In genomic region chr22:19986011-19986409, GRCh38 we compare ENCODE assay signal across 9 cellular contexts. TPM values are rescaled to one million over a fixed set of nuclear protein-coding genes. Genes with fewer than 3 reads are reported as not detected.
DNase-seq lines count a peak whose midpoint lies in the region; ATAC-seq and TF ChIP-seq lines count a peak whose summit lies in the region.
"Had no signal": no experiment of that assay in that cellular context is flagged by ENCODE, and none has a peak within 500 bp of the region (broad histone marks: within the 10 kb centered on the region; RNA-seq: fewer than 3 reads in every experiment).

No MANE protein-coding gene starts in this region.

- ATAC-seq in CD8-positive, alpha-beta T cell, result no peak
- no peak for ATAC-seq in T-cell (replicated peaks in 1 of 4)
- no peak for ATAC-seq in HG03108 (IDR thresholded peaks at IDR 0.05; ENCODE audit: unreplicated experiment)

- H3K27me3 Mint-ChIP-seq in CD8-positive, alpha-beta T cell (ENCODE audit: low read depth), result no peaks in the 10 kb centered on the region
- H3K27me3 Mint-ChIP-seq in T-cell (no peaks in the 10 kb centered on the region), glutamatergic neuron (ENCODE audit: unreplicated experiment) (peaks cover 6% of the 10 kb centered on the region), progenitor cell of endocrine pancreas (no peaks in the 10 kb centered on the region)
- peaks cover 8% of the 10 kb centered on the region for H3K27me3 Mint-ChIP-seq in activated T-helper 1 cell treated with anti-CD3 and anti-CD28 coated beads, Interleukin-12 subunit alpha, Interleukin-12 subunit beta, Interleukin-2, Interleukin-4 antibody, amounts not matched to agents 30 ng/mL and 10 ng/mL and 1 ng/mL, durations not matched to agents 14 hours and 24 hours and 36 hours (ENCODE audit: insufficient read depth)

- CTCF ChIA-PET in CD8-positive, alpha-beta T cell (lab: Charles Lee), result interaction anchor here (2.6 kb wide), 1 partner anchor 16 kb away, joined by 7 read pairs; no protein-coding TSS in a partner anchor
- CTCF ChIA-PET in T-cell (lab: Charles Lee), result no interaction called here

- no peaks in the 10 kb centered on the region for H3K36me3 Mint-ChIP-seq in CD8-positive, alpha-beta T cell
- H3K36me3 Mint-ChIP-seq in T-cell (no peaks in the 10 kb centered on the region), glutamatergic neuron (ENCODE audit: unreplicated experiment) (no peaks in the 10 kb centered on the region), progenitor cell of endocrine pancreas (ENCODE audit: insufficient read depth) (no peaks in the 10 kb centered on the region)
- no peaks in the 10 kb centered on the region for H3K36me3 Mint-ChIP-seq in activated T-helper 1 cell treated with anti-CD3 and anti-CD28 coated beads, Interleukin-12 subunit alpha, Interleukin-12 subunit beta, Interleukin-2, Interleukin-4 antibody, amounts not matched to agents 30 ng/mL and 10 ng/mL and 1 ng/mL, durations not matched to agents 14 hours and 24 hours and 36 hours (ENCODE audit: low read depth)

- no peaks in the 10 kb centered on the region for H3K36me3 ChIP-seq in CD8-positive, alpha-beta T cell (ENCODE audit: insufficient read depth, low read length)

- H3K9me3 Mint-ChIP-seq in CD8-positive, alpha-beta T cell, result no peaks in the 10 kb centered on the region
- H3K9me3 Mint-ChIP-seq in T-cell, result no peaks in the 10 kb centered on the region
- no peaks in the 10 kb centered on the region for H3K9me3 Mint-ChIP-seq in glutamatergic neuron (ENCODE audit: unreplicated experiment)
- no peaks in the 10 kb centered on the region for H3K9me3 Mint-ChIP-seq in progenitor cell of endocrine pancreas (ENCODE audit: low read depth)
- H3K9me3 Mint-ChIP-seq in activated T-helper 1 cell treated with anti-CD3 and anti-CD28 coated beads, Interleukin-12 subunit alpha, Interleukin-12 subunit beta, Interleukin-2, Interleukin-4 antibody, amounts not matched to agents 30 ng/mL and 10 ng/mL and 1 ng/mL, durations not matched to agents 14 hours and 24 hours and 36 hours, result no peaks in the 10 kb centered on the region

- no peak overlapping the region for H3K27ac Mint-ChIP-seq in CD8-positive, alpha-beta T cell
- H3K27ac Mint-ChIP-seq in T-cell, result no peak overlapping the region
- H3K27ac Mint-ChIP-seq in glutamatergic neuron (ENCODE audit: unreplicated experiment), result peak overlapping the region; percentile 76
- H3K27ac Mint-ChIP-seq in progenitor cell of endocrine pancreas, result peak overlapping the region; percentile 59
- no peak overlapping the region for H3K27ac Mint-ChIP-seq in activated T-helper 1 cell treated with anti-CD3 and anti-CD28 coated beads, Interleukin-12 subunit alpha, Interleukin-12 subunit beta, Interleukin-2, Interleukin-4 antibody, amounts not matched to agents 30 ng/mL and 10 ng/mL and 1 ng/mL, durations not matched to agents 14 hours and 24 hours and 36 hours

- POLR2A ChIA-PET in CD8-positive, alpha-beta T cell (lab: Charles Lee), result no interaction called here
- POLR2A ChIA-PET in T-cell (lab: Charles Lee), result no interaction called here

- H3K27me3 ChIP-seq in CD8-positive, alpha-beta T cell (ENCODE audit: insufficient read depth, low read length), result no peaks in the 10 kb centered on the region

- H3K4me1 ChIP-seq in CD8-positive, alpha-beta T cell (ENCODE audit: insufficient read depth, low read length), result peaks cover 8% of the 10 kb centered on the region

- TF ChIP-seq CTCF in CD8-positive, alpha-beta T cell (IDR thresholded peaks at IDR 0.05), result no peak
- TF ChIP-seq CTCF in glutamatergic neuron (IDR thresholded peaks at IDR 0.05; ENCODE audit: partially characterized antibody, unreplicated experiment) (no peak), progenitor cell of endocrine pancreas (IDR thresholded peaks at IDR 0.05; ENCODE audit: unreplicated experiment) (no peak)

- peak overlapping the region; percentile 66 for H3K4me3 ChIP-seq in CD8-positive, alpha-beta T cell (ENCODE audit: low read depth, low read length)

- no peaks in the 10 kb centered on the region for H3K9me3 ChIP-seq in CD8-positive, alpha-beta T cell (ENCODE audit: low read length)

- peaks cover 3% of the 10 kb centered on the region for H3K4me1 Mint-ChIP-seq in CD8-positive, alpha-beta T cell (ENCODE audit: low read depth)
- peaks cover 0 to 3% (median 3%) of the 10 kb centered on the region in 3 donors for H3K4me1 Mint-ChIP-seq in T-cell
- peaks cover 3% of the 10 kb centered on the region for H3K4me1 Mint-ChIP-seq in glutamatergic neuron (ENCODE audit: low read depth, unreplicated experiment)
- H3K4me1 Mint-ChIP-seq in progenitor cell of endocrine pancreas (ENCODE audit: low read depth), result peaks cover 6% of the 10 kb centered on the region
- no peaks in the 10 kb centered on the region for H3K4me1 Mint-ChIP-seq in activated T-helper 1 cell treated with anti-CD3 and anti-CD28 coated beads, Interleukin-12 subunit alpha, Interleukin-12 subunit beta, Interleukin-2, Interleukin-4 antibody, amounts not matched to agents 30 ng/mL and 10 ng/mL and 1 ng/mL, durations not matched to agents 14 hours and 24 hours and 36 hours (ENCODE audit: low read depth)

- DNase-seq in CD8-positive, alpha-beta T cell, result no peak
- DNase-seq in T-cell (no peak), glutamatergic neuron (no peak), progenitor cell of endocrine pancreas (ENCODE audit: low spot score, unreplicated experiment) (no peak), NCI-H345 (lab: John Stamatoyannopoulos, UW) (no peak), occipital lobe (lab: John Stamatoyannopoulos, UW) (no peak)
- DNase-seq in activated T-helper 1 cell treated with anti-CD3 and anti-CD28 coated beads, Interleukin-12 subunit alpha, Interleukin-12 subunit beta, Interleukin-2, Interleukin-4 antibody, amounts not matched to agents 30 ng/mL and 10 ng/mL and 1 ng/mL, durations not matched to agents 14 hours and 24 hours and 36 hours (ENCODE audit: low spot score), result no peak
- DNase-seq: NK-92 treated with Interleukin-12 subunit alpha and Interleukin-12 subunit beta, amount 100 ng/mL, for 24 hours had no signal

- H3K4me3 Mint-ChIP-seq in CD8-positive, alpha-beta T cell, result peak overlapping the region; percentile 66
- H3K4me3 Mint-ChIP-seq in T-cell (peak overlapping the region; percentile 49 to 70 (median 63)), glutamatergic neuron (ENCODE audit: unreplicated experiment) (peak overlapping the region; percentile 84), progenitor cell of endocrine pancreas (ENCODE audit: low read depth) (peak overlapping the region; percentile 79)
- no peak overlapping the region for H3K4me3 Mint-ChIP-seq in activated T-helper 1 cell treated with anti-CD3 and anti-CD28 coated beads, Interleukin-12 subunit alpha, Interleukin-12 subunit beta, Interleukin-2, Interleukin-4 antibody, amounts not matched to agents 30 ng/mL and 10 ng/mL and 1 ng/mL, durations not matched to agents 14 hours and 24 hours and 36 hours

- no peak overlapping the region for H3K27ac ChIP-seq in CD8-positive, alpha-beta T cell (ENCODE audit: low read depth, low read length)

- intact Hi-C loops in CD8-positive, alpha-beta T cell (cut with DNase I, micrococcal nuclease), result loop anchor here (2.0 to 5.0 kb wide), 3 partner anchors 35 to 311 kb away; partner anchors contain the start of genes TANGO2 (in 2 of the 2) and ZDHHC8 (in 1 of the 2)
- intact Hi-C loops in activated T-helper 1 cell treated with anti-CD3 and anti-CD28 coated beads, Interleukin-12 subunit alpha, Interleukin-12 subunit beta, Interleukin-2, Interleukin-4 antibody, amounts not matched to agents 30 ng/mL and 10 ng/mL and 1 ng/mL, durations not matched to agents 14 hours and 24 hours and 36 hours (cut with micrococcal nuclease), result no loop called here

RNA-seq across cellular contexts. Expression of gene ARVCF, which starts 30.6 kb away (rescaled TPM):
- 1 to 10 TPM; 1.1 to 2.3 TPM for total RNA-seq in CD8-positive, alpha-beta T cell
- 1 to 10 TPM; 2.5 to 8.6 (median 6.4) TPM for total RNA-seq in T-cell
- total RNA-seq in glutamatergic neuron (ENCODE audit: unreplicated experiment), result 119 TPM
- 95.3 and 101 TPM in 2 replicates for total RNA-seq in progenitor cell of endocrine pancreas
- total RNA-seq in activated T-helper 1 cell treated with anti-CD3 and anti-CD28 coated beads, Interleukin-12 subunit alpha, Interleukin-12 subunit beta, Interleukin-2, Interleukin-4 antibody, amounts not matched to agents 30 ng/mL and 10 ng/mL and 1 ng/mL, durations not matched to agents 14 hours and 24 hours and 36 hours, result 2.4 and 3.1 TPM in 2 replicates
- total RNA-seq in occipital lobe, result 47.3 TPM

RNA-seq across cellular contexts. Expression of gene TANGO2, which starts 34.9 kb away (rescaled TPM):
- 10 to 100 TPM in 1 of 2 experiments, 1 to 10 TPM in 1; 9.2 to 11.4 TPM for total RNA-seq in CD8-positive, alpha-beta T cell
- 10 to 100 TPM; 29.9 to 48.4 (median 43.7) TPM for total RNA-seq in T-cell
- total RNA-seq in glutamatergic neuron (ENCODE audit: unreplicated experiment), result 31.8 TPM
- 19.9 and 21.8 TPM in 2 replicates for total RNA-seq in progenitor cell of endocrine pancreas
- total RNA-seq in activated T-helper 1 cell treated with anti-CD3 and anti-CD28 coated beads, Interleukin-12 subunit alpha, Interleukin-12 subunit beta, Interleukin-2, Interleukin-4 antibody, amounts not matched to agents 30 ng/mL and 10 ng/mL and 1 ng/mL, durations not matched to agents 14 hours and 24 hours and 36 hours, result 29.2 and 30.0 TPM in 2 replicates
- 15.9 TPM for total RNA-seq in occipital lobe

RNA-seq across cellular contexts. Expression of gene TXNRD2, which starts 44.4 kb away (rescaled TPM):
- 10 to 100 TPM; 11.0 to 14.1 TPM for total RNA-seq in CD8-positive, alpha-beta T cell
- total RNA-seq in T-cell (10 to 100 TPM; 26.5 to 47.4 (median 28.7) TPM), glutamatergic neuron (ENCODE audit: unreplicated experiment) (6.4 TPM), progenitor cell of endocrine pancreas (14.0 and 14.3 TPM in 2 replicates), occipital lobe (8.0 TPM)
- 19.0 and 20.0 TPM in 2 replicates for total RNA-seq in activated T-helper 1 cell treated with anti-CD3 and anti-CD28 coated beads, Interleukin-12 subunit alpha, Interleukin-12 subunit beta, Interleukin-2, Interleukin-4 antibody, amounts not matched to agents 30 ng/mL and 10 ng/mL and 1 ng/mL, durations not matched to agents 14 hours and 24 hours and 36 hours

RNA-seq across cellular contexts. Expression of gene COMT, which starts 44.4 kb away (rescaled TPM):
- total RNA-seq in CD8-positive, alpha-beta T cell, result 10 to 100 TPM; 10.5 to 11.0 TPM
- total RNA-seq in T-cell (10 to 100 TPM; 30.6 to 53.1 (median 50.5) TPM), glutamatergic neuron (ENCODE audit: unreplicated experiment) (34.8 TPM), progenitor cell of endocrine pancreas (48.7 and 58.2 TPM in 2 replicates), occipital lobe (49.0 TPM)
- 99.4 and 112 TPM in 2 replicates for total RNA-seq in activated T-helper 1 cell treated with anti-CD3 and anti-CD28 coated beads, Interleukin-12 subunit alpha, Interleukin-12 subunit beta, Interleukin-2, Interleukin-4 antibody, amounts not matched to agents 30 ng/mL and 10 ng/mL and 1 ng/mL, durations not matched to agents 14 hours and 24 hours and 36 hours

Comparison
In these comparisons a context has a peak if more than half of its experiments do, and no peak if none do; other contexts are left out.
1. H3K27ac Mint-ChIP-seq: peak in glutamatergic neuron (single experiment) and progenitor cell of endocrine pancreas (single experiment); none in CD8-positive, alpha-beta T cell (single experiment), T-cell (0 of 2) and activated T-helper 1 cell treated with anti-CD3 and anti-CD28 coated beads, Interleukin-12 subunit alpha, Interleukin-12 subunit beta, Interleukin-2, Interleukin-4 antibody, amounts not matched to agents 30 ng/mL and 10 ng/mL and 1 ng/mL, durations not matched to agents 14 hours and 24 hours and 36 hours (single experiment).